In genomic region chr9:37424204-37424685, GRCh38 we compare ENCODE assay signal across 11 cellular contexts. TPM values are rescaled to one million over a fixed set of nuclear protein-coding genes. Genes with fewer than 3 reads are reported as not detected.
DNase-seq lines count a peak whose midpoint lies in the region; ATAC-seq, FAIRE-seq and TF ChIP-seq lines count a peak whose summit lies in the region.
"Had no signal": no experiment of that assay in that cellular context is flagged by ENCODE, and none has a peak within 500 bp of the region (broad histone marks: within the 10 kb centered on the region; RNA-seq: fewer than 3 reads in every experiment).

No MANE protein-coding gene starts in this region.

- BruUV-seq in IMR-90 (replicated peaks; lab: Mats Ljungman, UMichigan): no TSS peak
- no TSS peak for BruUV-seq in mammary epithelial cell (replicated peaks; lab: Mats Ljungman, UMichigan)

- H3K9ac ChIP-seq in IMR-90 (ENCODE audit: low read depth, low read length) (no peak overlapping the region), mammary epithelial cell (ENCODE audit: insufficient read depth, low read length) (no peak overlapping the region)

- CTCF ChIA-PET in AG04450 (lab: Charles Lee) (interaction anchor here (1.4 kb wide), 1 partner anchor 9 kb away, joined by 7 read pairs; no protein-coding TSS in a partner anchor), IMR-90 (lab: Yijun Ruan, JAX) (interaction anchor here (1.8 kb wide), 1 partner anchor 10 kb away, joined by 5 read pairs; no protein-coding TSS in a partner anchor), mammary epithelial cell (lab: Charles Lee; ENCODE audit: low non-redundant PET) (interaction anchor here (0.6 kb wide), 1 partner anchor 16 kb away, joined by 3 read pairs; no protein-coding TSS in a partner anchor)

- POLR2A ChIA-PET in AG04450 (lab: Yijun Ruan, JAX): interaction anchor here (0.5 kb wide), 1 partner anchor 1208 kb away, joined by 3 read pairs; no protein-coding TSS in a partner anchor
- POLR2A ChIA-PET in IMR-90 (lab: Charles Lee; ENCODE audit: unreplicated experiment): no interaction called here

- peaks cover 9% of the 10 kb centered on the region for H3K4me1 ChIP-seq in IMR-90 (ENCODE audit: control insufficient read depth, insufficient read depth, low read length)
- H3K4me1 ChIP-seq in mammary epithelial cell (ENCODE audit: insufficient read depth, low read length): peaks cover 24% of the 10 kb centered on the region
- H3K4me1 ChIP-seq in mesodermal cell (ENCODE audit: control insufficient read depth, insufficient read depth, low read length, poor library complexity, severe bottlenecking): peaks cover 19% of the 10 kb centered on the region

- H3K18ac ChIP-seq in IMR-90 (ENCODE audit: low read depth, low read length): no peak overlapping the region

- peak overlapping the region; percentile 22 for H3K4me3 ChIP-seq in AG04450 (ENCODE audit: low read depth, low read length)
- H3K4me3 ChIP-seq in IMR-90 (ENCODE audit: insufficient read depth, low read depth, low read length): no peak overlapping the region
- H3K4me3 ChIP-seq in mammary epithelial cell (replicated peaks in 1 of 3; ENCODE audit: insufficient read depth in 1 of 3, low read depth in 2 of 3, low read length in 3 of 3): peak overlapping the region in 1 of 3 experiments; percentile 93
- H3K4me3 ChIP-seq in mesodermal cell (ENCODE audit: extremely low read depth, insufficient read depth, low read length, poor library complexity, severe bottlenecking): peak overlapping the region; percentile 68

- H3K79me1 ChIP-seq in IMR-90 (ENCODE audit: low read depth in 1 of 2, low read length in 2 of 2): peaks cover 16 to 50% of the 10 kb centered on the region in 2 experiments

- peak overlapping the region; percentile 47 for H2AK9ac ChIP-seq in IMR-90 (replicated peaks; ENCODE audit: low read depth, low read length, poor library complexity)

- H4K20me1 ChIP-seq in IMR-90 (ENCODE audit: insufficient read depth, low read length) (peaks cover 28% of the 10 kb centered on the region), mammary epithelial cell (ENCODE audit: insufficient read depth, low read length) (no peaks in the 10 kb centered on the region)

- peaks cover 16% of the 10 kb centered on the region for H3K9me1 ChIP-seq in IMR-90 (ENCODE audit: insufficient read depth, low read length)

- H2BK120ac ChIP-seq in IMR-90 (ENCODE audit: low read depth, low read length): no peak overlapping the region

- H2BK15ac ChIP-seq in IMR-90 (ENCODE audit: low read depth, low read length): no peak overlapping the region

- H3K27ac ChIP-seq in AG04450 (ENCODE audit: low read depth, low read length) (no peak overlapping the region), IMR-90 (ENCODE audit: insufficient read depth, low read length) (no peak overlapping the region), mammary epithelial cell (ENCODE audit: insufficient read depth, low read depth, low read length) (no peak overlapping the region), mesodermal cell (ENCODE audit: low read depth, low read length, severe bottlenecking) (no peak overlapping the region)

- dilution Hi-C loops in IMR-90 (cut with HindIII; ENCODE audit: low sequenced_read_pairs, unreplicated experiment): no loop called here
- dilution Hi-C loops in mammary epithelial cell (cut with HindIII; ENCODE audit: low sequenced_read_pairs): no loop called here

- H3K4me2 ChIP-seq in IMR-90 (ENCODE audit: low read depth, low read length) (peak overlapping the region; percentile 83; the same call in 1 of the 2 replicates), mammary epithelial cell (ENCODE audit: insufficient read depth, low read depth, low read length) (peak overlapping the region; percentile 78)

- WGBS in IMR-90 (ENCODE audit: extremely low coverage in 2 of 2, insufficient read length in 1 of 2), 2 experiments: 50% methylated on average over 1 of the region's 8 CpGs; no CpG with 5 or more reads in 1 of the 2 experiments
- 63% methylated on average over 4 of the region's 8 CpGs for WGBS in mammary epithelial cell (ENCODE audit: low coverage, missing lambda C conversion rate)
- WGBS in mesodermal cell (ENCODE audit: insufficient coverage in 2 of 2), 2 experiments: 84 to 91% methylated on average over 7 to 8 of the region's 8 CpGs

- no peak for TF ChIP-seq RAD21 in IMR-90 (IDR thresholded peaks at IDR 0.05; ENCODE audit: low read length)

- H3K79me2 ChIP-seq in mammary epithelial cell (ENCODE audit: insufficient read depth, low read length): peaks cover 44% of the 10 kb centered on the region

- TF ChIP-seq POLR2A in IMR-90 (IDR thresholded peaks at IDR 0.05; ENCODE audit: low read depth, low read length): no peak
- TF ChIP-seq POLR2A in H54 (IDR thresholded peaks at IDR 0.05; ENCODE audit: low read depth, low read length): no peak

- no peak overlapping the region for H4K5ac ChIP-seq in IMR-90 (ENCODE audit: low read depth, low read length)

- H2AK5ac ChIP-seq in IMR-90 (ENCODE audit: low read depth, low read length): peak overlapping the region; percentile 54; the same call in 1 of the 2 replicates

- H3K23ac ChIP-seq in IMR-90 (ENCODE audit: low read depth, low read length): peak overlapping the region; percentile 75

- H2BK20ac ChIP-seq in IMR-90 (ENCODE audit: low read depth, low read length): no peak overlapping the region

- H3K9me3 ChIP-seq in AG04450 (ENCODE audit: control insufficient read depth, insufficient read depth, low read length): no peaks in the 10 kb centered on the region
- no peaks in the 10 kb centered on the region for H3K9me3 ChIP-seq in IMR-90 (ENCODE audit: control insufficient read depth, insufficient read depth, low read length)
- no peaks in the 10 kb centered on the region for H3K9me3 ChIP-seq in mammary epithelial cell (replicated peaks; ENCODE audit: insufficient read depth, low read length)
- no peaks in the 10 kb centered on the region for H3K9me3 ChIP-seq in mesodermal cell (ENCODE audit: control insufficient read depth, low read length)

- no peak overlapping the region for H3K56ac ChIP-seq in IMR-90 (ENCODE audit: extremely low read depth, insufficient read depth, low read length)

- intact Hi-C loops in IMR-90 (cut with micrococcal nuclease): no loop called here
- intact Hi-C loops in mammary epithelial cell (cut with micrococcal nuclease): loop anchor here (5.0 kb wide), 1 partner anchor 33 kb away; no protein-coding TSS in a partner anchor

- H4K8ac ChIP-seq in IMR-90 (ENCODE audit: low read depth in 2 of 2, low read length in 2 of 2): peak overlapping the region in 1 of 2 experiments; percentile 24; a peak in 2 of 4 replicates

- H3K4ac ChIP-seq in IMR-90 (ENCODE audit: low read depth, low read length): peak overlapping the region; percentile 35; the same call in 1 of the 2 replicates

- H3K27me3 ChIP-seq in AG04450 (ENCODE audit: control insufficient read depth, insufficient read depth, low read length) (no peaks in the 10 kb centered on the region), IMR-90 (ENCODE audit: control insufficient read depth, insufficient read depth, low read length) (no peaks in the 10 kb centered on the region), mammary epithelial cell (ENCODE audit: insufficient read depth, low read length) (no peaks in the 10 kb centered on the region)

- in situ Hi-C loops in IMR-90 (cut with MboI; ENCODE audit: low sequenced_read_pairs): no loop called here
- in situ Hi-C loops in mammary epithelial cell (cut with MboI; ENCODE audit: low sequenced_read_pairs in 2 of 2): loop anchor here in 1 of 2 donors (25.0 kb wide), 1 partner anchor 637 kb away; no protein-coding TSS in a partner anchor

- 0 out of 2 replicates have a peak overlapping the region, but pooled peaks have one; percentile 15 for H3K14ac ChIP-seq in IMR-90 (replicated peaks; ENCODE audit: low read depth, low read length)

- H3K36me3 ChIP-seq in IMR-90 (ENCODE audit: control insufficient read depth, insufficient read depth, low read length) (peaks cover 28% of the 10 kb centered on the region), mammary epithelial cell (ENCODE audit: insufficient read depth, low read length) (peaks cover 19% of the 10 kb centered on the region), mesodermal cell (ENCODE audit: control insufficient read depth, insufficient read depth, low read length) (peaks cover 50% of the 10 kb centered on the region)

- DNase-seq in AG04450 (ENCODE audit: low read depth, low spot score): no peak
- no peak for DNase-seq in IMR-90
- DNase-seq in mammary epithelial cell: no peak
- no peak for DNase-seq in NCI-H748 (lab: John Stamatoyannopoulos, UW; ENCODE audit: unreplicated experiment)
- DNase-seq in H54 (ENCODE audit: insufficient read length, low spot score): no peak
- no peak for DNase-seq in NCI-H1092 treated with DMSO at 0.1 percent for 48 hours (lab: John Stamatoyannopoulos, UW)
- DNase-seq: DMS53, NCI-H1694 had no signal

- no peak for TF ChIP-seq CTCF in AG04450 (IDR thresholded peaks at IDR 0.05; ENCODE audit: low read depth, low read length)
- no peak for TF ChIP-seq CTCF in IMR-90 (conservative IDR thresholded peaks at IDR 0.05; ENCODE audit: low read depth, low read length)
- no peak for TF ChIP-seq CTCF in mammary epithelial cell (conservative IDR thresholded peaks at IDR 0.05 in 1 of 2, IDR thresholded peaks at IDR 0.05 in 1 of 2; ENCODE audit: extremely low read depth in 1 of 2, insufficient read depth in 1 of 2, low read depth in 1 of 2, low read length in 2 of 2)

- no peak overlapping the region for H4K91ac ChIP-seq in IMR-90 (ENCODE audit: insufficient read depth, low read depth, low read length)

- H2AFZ ChIP-seq in IMR-90 (replicated peaks; ENCODE audit: low read length, poor library complexity) (peak overlapping the region; percentile 38), mammary epithelial cell (ENCODE audit: low read depth, low read length) (no peak overlapping the region)

- ATAC-seq in IMR-90 (ENCODE audit: low read depth) (no peak), HG02759 (IDR thresholded peaks at IDR 0.05; ENCODE audit: unreplicated experiment) (no peak)

- no peak for FAIRE-seq in H54 (lab: Jason Lieb, UNC)
- FAIRE-seq: endometrium had no signal

- no peak overlapping the region for H2BK5ac ChIP-seq in IMR-90 (ENCODE audit: low read depth, low read length, poor library complexity, severe bottlenecking)

RNA-seq across cellular contexts. Expression of gene GRHPR, which starts 1.7 kb away (rescaled TPM):
- polyA plus RNA-seq in AG04450 (2011; rRNA removed) (96.1 and 126 TPM in 2 replicates), IMR-90 (2012; rRNA removed) (182 and 198 TPM in 2 replicates), mammary epithelial cell (175 TPM)
- 97.5 and 134 TPM in 2 replicates for polyA minus RNA-seq in AG04450 (2011; rRNA and poly(A)+ RNA removed)
- total RNA-seq in IMR-90 (2012; rRNA removed) (173 and 191 TPM in 2 replicates), mammary epithelial cell (100 to 1,000 TPM in 1 of 2 donors, 10 to 100 TPM in 1; 87.0 to 163 TPM)
- polyA plus RNA-seq in IMR-90 (2012; cell fraction: cytosol; rRNA removed): 283 and 302 TPM in 2 replicates
- 132 and 215 TPM in 2 replicates for polyA plus RNA-seq in IMR-90 (2012; cell fraction: nucleus; rRNA removed; ENCODE audit: low replicate concordance)
- 109 TPM for polyA minus RNA-seq in mammary epithelial cell
- polyA plus RNA-seq in mesodermal cell (2013, experiment 1 of 2): 84.7 TPM
- 70.9 TPM for polyA plus RNA-seq in mesodermal cell (2013, experiment 2 of 2)

RNA-seq across cellular contexts. Expression of gene ZBTB5, which starts 41.0 kb away (rescaled TPM):
- polyA plus RNA-seq in AG04450 (2011; rRNA removed) (9.5 and 10.9 TPM in 2 replicates), IMR-90 (2012; rRNA removed) (5.8 and 6.3 TPM in 2 replicates), mammary epithelial cell (8.2 TPM)
- polyA minus RNA-seq in AG04450 (2011; rRNA and poly(A)+ RNA removed): 19.3 and 19.6 TPM in 2 replicates
- total RNA-seq in IMR-90 (2012; rRNA removed) (9.1 and 10.8 TPM in 2 replicates), mammary epithelial cell (10 to 100 TPM in 1 of 2 donors, 1 to 10 TPM in 1; 7.6 to 20.5 TPM)
- polyA plus RNA-seq in IMR-90 (2012; cell fraction: cytosol; rRNA removed): 2.6 and 3.2 TPM in 2 replicates
- 7.5 and 15.3 TPM in 2 replicates for polyA plus RNA-seq in IMR-90 (2012; cell fraction: nucleus; rRNA removed; ENCODE audit: low replicate concordance)
- polyA minus RNA-seq in mammary epithelial cell: 5.8 TPM
- polyA plus RNA-seq in mesodermal cell (2013, experiment 1 of 2): 17.1 TPM
- polyA plus RNA-seq in mesodermal cell (2013, experiment 2 of 2): 12.5 TPM
